ENCODE assay signal across 1 cellular context in the genomic region with DNA sequence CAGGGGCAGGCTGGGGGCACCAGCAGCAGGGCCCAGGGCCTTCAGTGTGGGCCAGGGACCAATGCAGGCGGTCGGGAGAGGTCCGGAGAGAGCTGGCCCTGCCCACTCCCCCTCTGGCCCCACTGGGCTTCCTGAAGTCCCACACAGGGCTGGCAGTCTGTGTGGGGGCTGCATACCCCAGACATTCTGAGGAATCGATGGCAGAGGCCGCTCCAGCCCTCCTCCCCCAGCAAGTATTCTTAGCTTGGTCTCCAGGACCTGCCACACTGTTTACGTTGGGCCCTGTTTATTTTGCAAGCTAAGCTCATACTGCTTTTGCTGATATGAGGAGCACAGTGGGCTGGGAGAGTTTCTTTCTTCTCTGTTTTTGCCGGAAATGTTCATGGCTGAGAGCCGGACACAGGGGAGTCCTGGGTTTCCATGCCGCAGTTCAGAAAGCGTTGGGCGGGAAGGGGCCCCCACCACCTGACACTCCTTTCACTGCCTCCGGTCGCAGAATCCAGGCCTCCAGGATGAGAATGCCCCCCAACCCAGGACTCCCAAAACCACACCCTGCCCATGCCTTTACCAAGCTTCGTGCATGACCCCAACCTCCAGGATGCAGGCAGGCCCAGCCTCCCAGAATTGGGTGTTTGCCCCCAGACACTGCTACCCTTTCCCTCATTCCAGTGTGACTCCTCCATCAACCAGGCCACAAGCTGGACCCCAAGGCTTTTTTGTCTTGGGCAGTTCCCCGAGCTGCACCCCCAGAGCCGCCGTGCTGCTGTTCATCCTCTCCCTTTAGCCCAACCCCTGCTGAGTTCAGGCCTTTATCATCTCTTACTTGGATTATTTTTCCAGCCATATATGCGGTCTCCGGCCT.
TF ChIP-seq lines count a peak whose summit lies in the region.

No MANE protein-coding gene starts in this region.

TF ChIP-seq in HepG2, 621 proteins besides CTCF, POLR2A, EP300 and RAD21 (continued from another document):
- TF ChIP-seq, protein P1, sequence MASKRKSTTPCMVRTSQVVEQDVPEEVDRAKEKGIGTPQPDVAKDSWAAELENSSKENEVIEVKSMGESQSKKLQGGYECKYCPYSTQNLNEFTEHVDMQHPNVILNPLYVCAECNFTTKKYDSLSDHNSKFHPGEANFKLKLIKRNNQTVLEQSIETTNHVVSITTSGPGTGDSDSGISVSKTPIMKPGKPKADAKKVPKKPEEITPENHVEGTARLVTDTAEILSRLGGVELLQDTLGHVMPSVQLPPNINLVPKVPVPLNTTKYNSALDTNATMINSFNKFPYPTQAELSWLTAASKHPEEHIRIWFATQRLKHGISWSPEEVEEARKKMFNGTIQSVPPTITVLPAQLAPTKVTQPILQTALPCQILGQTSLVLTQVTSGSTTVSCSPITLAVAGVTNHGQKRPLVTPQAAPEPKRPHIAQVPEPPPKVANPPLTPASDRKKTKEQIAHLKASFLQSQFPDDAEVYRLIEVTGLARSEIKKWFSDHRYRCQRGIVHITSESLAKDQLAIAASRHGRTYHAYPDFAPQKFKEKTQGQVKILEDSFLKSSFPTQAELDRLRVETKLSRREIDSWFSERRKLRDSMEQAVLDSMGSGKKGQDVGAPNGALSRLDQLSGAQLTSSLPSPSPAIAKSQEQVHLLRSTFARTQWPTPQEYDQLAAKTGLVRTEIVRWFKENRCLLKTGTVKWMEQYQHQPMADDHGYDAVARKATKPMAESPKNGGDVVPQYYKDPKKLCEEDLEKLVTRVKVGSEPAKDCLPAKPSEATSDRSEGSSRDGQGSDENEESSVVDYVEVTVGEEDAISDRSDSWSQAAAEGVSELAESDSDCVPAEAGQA (IDR thresholded peaks at IDR 0.05; ENCODE audit: low read depth): no peak
- TF ChIP-seq, protein P1 (CRISPR knock-in tag; IDR thresholded peaks at IDR 0.05; ENCODE audit: borderline replicate concordance): no peak
- TF ChIP-seq SIX4 (CRISPR knock-in tag; IDR thresholded peaks at IDR 0.05) (no peak), REPIN1 (CRISPR knock-in tag; IDR thresholded peaks at IDR 0.05; ENCODE audit: borderline replicate concordance, low read depth) (no peak), RBAK (CRISPR knock-in tag; IDR thresholded peaks at IDR 0.05) (no peak), PITX1 (CRISPR knock-in tag; IDR thresholded peaks at IDR 0.05) (no peak), SALL1 (CRISPR knock-in tag; IDR thresholded peaks at IDR 0.05) (peak; percentile 36; the same call in 1 of the 2 replicates), ZBTB20 (CRISPR knock-in tag; IDR thresholded peaks at IDR 0.05; ENCODE audit: borderline replicate concordance, low read depth) (no peak), ADNP (CRISPR knock-in tag; IDR thresholded peaks at IDR 0.05) (no peak), FOXP1 (IDR thresholded peaks at IDR 0.05) (no peak), FOXP1 (CRISPR knock-in tag; IDR thresholded peaks at IDR 0.05) (peak; percentile 26; the same call in 1 of the 2 replicates), ASH2L (IDR thresholded peaks at IDR 0.05; ENCODE audit: insufficient read length, low read depth, low read length) (no peak), ZNF589 (CRISPR knock-in tag; conservative IDR thresholded peaks at IDR 0.05) (no peak), NR1H2 (CRISPR knock-in tag; IDR thresholded peaks at IDR 0.05; ENCODE audit: borderline replicate concordance, low read depth) (no peak), ESRRA (CRISPR knock-in tag; IDR thresholded peaks at IDR 0.05; ENCODE audit: low read depth) (no peak), NPAS2 (CRISPR knock-in tag; IDR thresholded peaks at IDR 0.05; ENCODE audit: borderline replicate concordance) (no peak), ZFAT (CRISPR knock-in tag; conservative IDR thresholded peaks at IDR 0.05) (no peak), ZNF12 (CRISPR knock-in tag; IDR thresholded peaks at IDR 0.05) (peak; percentile 76)
- TF ChIP-seq, protein P2, sequence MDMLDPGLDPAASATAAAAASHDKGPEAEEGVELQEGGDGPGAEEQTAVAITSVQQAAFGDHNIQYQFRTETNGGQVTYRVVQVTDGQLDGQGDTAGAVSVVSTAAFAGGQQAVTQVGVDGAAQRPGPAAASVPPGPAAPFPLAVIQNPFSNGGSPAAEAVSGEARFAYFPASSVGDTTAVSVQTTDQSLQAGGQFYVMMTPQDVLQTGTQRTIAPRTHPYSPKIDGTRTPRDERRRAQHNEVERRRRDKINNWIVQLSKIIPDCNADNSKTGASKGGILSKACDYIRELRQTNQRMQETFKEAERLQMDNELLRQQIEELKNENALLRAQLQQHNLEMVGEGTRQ (IDR thresholded peaks at IDR 0.05; ENCODE audit: low read depth, low read length): no peak
- TF ChIP-seq, protein P2 (CRISPR knock-in tag; IDR thresholded peaks at IDR 0.05; ENCODE audit: borderline replicate concordance): no peak
